Comparison of ENCODE assay signal across 8 cellular contexts in genomic region chr3:67384790-67385397, GRCh38.
A peak's percentile ranks its signal among the peaks of the same experiment; 100 is the strongest.
DNase-seq lines count a peak whose midpoint lies in the region; ATAC-seq lines count a peak whose summit lies in the region.

No MANE protein-coding gene starts in this region.

- no peak overlapping the region for H3K4me3 Mint-ChIP-seq in stimulated activated naive CD8-positive, alpha-beta T cell treated with anti-CD3 and anti-CD28 coated beads, Interleukin-15, Interleukin-2, amounts not matched to agents 100 ng/mL and 50 ng/mL, for 24 hours

- H3K27me3 Mint-ChIP-seq in stimulated activated naive CD8-positive, alpha-beta T cell treated with anti-CD3 and anti-CD28 coated beads, Interleukin-15, Interleukin-2, amounts not matched to agents 100 ng/mL and 50 ng/mL, for 24 hours, result no peaks in the 10 kb centered on the region

- DNase-seq in COLO829 (ENCODE audit: low spot score) (peak; percentile 62), RPMI7951 (ENCODE audit: low read depth) (peak; percentile 31), amniotic epithelial cell (ENCODE audit: low read depth) (peak; percentile 72), kidney tubule cell (ENCODE audit: low spot score) (peak; percentile 29), cerebellar nuclear complex (lab: John Stamatoyannopoulos, UW) (no peak)

- peaks cover 16% of the 10 kb centered on the region for H3K9me3 Mint-ChIP-seq in stimulated activated naive CD8-positive, alpha-beta T cell treated with anti-CD3 and anti-CD28 coated beads, Interleukin-15, Interleukin-2, amounts not matched to agents 100 ng/mL and 50 ng/mL, for 24 hours

- ATAC-seq in HG03103 (IDR thresholded peaks at IDR 0.05; ENCODE audit: low read depth, unreplicated experiment) (peak; percentile 35), GM21576 (IDR thresholded peaks at IDR 0.05; ENCODE audit: unreplicated experiment) (no peak)

- peak overlapping the region; percentile 36 for H3K27ac Mint-ChIP-seq in stimulated activated naive CD8-positive, alpha-beta T cell treated with anti-CD3 and anti-CD28 coated beads, Interleukin-15, Interleukin-2, amounts not matched to agents 100 ng/mL and 50 ng/mL, for 24 hours

- peaks cover 37% of the 10 kb centered on the region for H3K4me1 Mint-ChIP-seq in stimulated activated naive CD8-positive, alpha-beta T cell treated with anti-CD3 and anti-CD28 coated beads, Interleukin-15, Interleukin-2, amounts not matched to agents 100 ng/mL and 50 ng/mL, for 24 hours (ENCODE audit: low read depth)

- peaks cover 49% of the 10 kb centered on the region for H3K36me3 Mint-ChIP-seq in stimulated activated naive CD8-positive, alpha-beta T cell treated with anti-CD3 and anti-CD28 coated beads, Interleukin-15, Interleukin-2, amounts not matched to agents 100 ng/mL and 50 ng/mL, for 24 hours (ENCODE audit: low read depth)

Comparison
In these comparisons a context has a peak if more than half of its experiments do, and no peak if none do; other contexts are left out.
1. DNase-seq: peak in COLO829 (single experiment), RPMI7951 (single experiment), amniotic epithelial cell (single experiment) and kidney tubule cell (single experiment); none in cerebellar nuclear complex (0 of 2).